ENCODE assay signal across 8 cellular contexts in the genomic region with DNA sequence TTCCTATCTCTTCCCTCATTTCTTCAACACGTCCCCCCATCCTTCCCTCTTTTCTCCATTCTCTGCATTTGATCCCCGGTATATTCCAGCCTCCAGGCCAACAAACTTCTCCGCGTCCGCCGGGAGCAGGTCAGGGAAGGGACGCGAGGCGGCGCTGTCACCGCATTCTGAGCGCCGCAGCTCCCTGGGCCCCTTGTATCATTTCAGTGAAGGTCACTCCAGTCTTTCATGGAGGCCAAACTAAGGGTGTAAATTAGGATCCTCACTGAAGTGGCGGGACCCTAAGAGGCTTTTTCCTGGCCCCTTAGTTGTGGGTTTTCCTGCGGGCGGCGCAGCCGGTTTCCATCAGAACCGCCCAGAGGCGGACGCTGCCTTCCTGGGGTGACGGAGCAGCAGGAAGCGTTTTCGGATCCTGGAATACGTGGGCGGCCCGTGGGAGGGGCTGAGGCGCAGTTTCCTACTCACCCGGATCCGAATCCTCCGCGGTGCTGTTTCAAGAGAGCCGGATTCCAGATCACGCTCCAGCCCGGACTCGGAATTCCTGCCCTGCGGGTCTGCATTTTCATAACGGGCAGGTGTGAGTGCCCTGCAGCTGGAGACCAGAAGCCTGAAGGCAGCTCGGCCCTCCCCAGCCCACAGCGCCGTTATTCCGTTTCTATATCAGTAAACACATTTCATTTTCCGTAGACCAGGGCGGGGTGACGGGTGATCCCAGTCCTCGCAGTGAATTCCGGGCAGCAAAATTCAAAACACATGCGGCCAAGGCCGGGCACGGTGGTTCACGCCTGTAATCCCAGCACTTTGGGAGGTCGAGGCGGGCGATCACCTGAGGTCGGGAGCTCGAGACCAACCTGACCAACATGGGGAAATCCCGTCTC. TPM values are rescaled to one million over a fixed set of nuclear protein-coding genes. Genes with fewer than 3 reads are reported as not detected.
A peak's percentile ranks its signal among the peaks of the same experiment; 100 is the strongest.
DNase-seq lines count a peak whose midpoint lies in the region; ATAC-seq, FAIRE-seq and TF ChIP-seq lines count a peak whose summit lies in the region.

No MANE protein-coding gene starts in this region.

- ATAC-seq in GM12878 (peak; percentile 60), HG03108 (IDR thresholded peaks at IDR 0.05; ENCODE audit: unreplicated experiment) (no peak), GM19351 (IDR thresholded peaks at IDR 0.05; ENCODE audit: unreplicated experiment) (no peak)

- H3K27me3 ChIP-seq in GM12878 (replicated peaks in 1 of 2; ENCODE audit: control insufficient read depth in 2 of 2, insufficient read depth in 2 of 2, low read length in 1 of 2) (no peaks in the 10 kb centered on the region), hepatocyte (no peaks in the 10 kb centered on the region), prostate gland (replicated peaks; ENCODE audit: insufficient read depth) (no peaks in the 10 kb centered on the region)

- no peak for TF ChIP-seq EP300 in GM12878 (IDR thresholded peaks at IDR 0.05; ENCODE audit: borderline replicate concordance in 1 of 2, control insufficient read depth in 1 of 2, low read depth in 2 of 2, low read length in 2 of 2)

- no peaks in the 10 kb centered on the region for H3K9me2 ChIP-seq in hepatocyte (replicated peaks; ENCODE audit: insufficient read depth)

- in situ Hi-C loops in GM12878 (cut with MboI): loop anchor here (5.0 kb wide), 1 partner anchor 42 kb away; no protein-coding TSS in a partner anchor

- H2AFZ ChIP-seq in GM12878 (ENCODE audit: control insufficient read depth, low read depth, low read length): peak overlapping the region; percentile 82
- peak overlapping the region; percentile 68 for H2AFZ ChIP-seq in hepatocyte

- RAD21 ChIA-PET in GM12878 (lab: Charles Lee; ENCODE audit: unreplicated experiment): interaction anchor here (0.6 to 3.7 kb wide), 10 partner anchors 20 to 192 kb away, joined by 3 to 21 read pairs (median 4); partner anchors contain the start of genes ATP6V1G2, DDX39B and HLA-B

- no peaks in the 10 kb centered on the region for H3K36me3 ChIP-seq in GM12878 (ENCODE audit: control insufficient read depth in 2 of 2, insufficient read depth in 2 of 2, low read length in 1 of 2)
- H3K36me3 ChIP-seq in hepatocyte (replicated peaks; ENCODE audit: insufficient read depth, low read depth): no peaks in the 10 kb centered on the region
- H3K36me3 ChIP-seq in prostate gland: no peaks in the 10 kb centered on the region

- peak; percentile 18 for FAIRE-seq in GM12878 (lab: Jason Lieb, UNC)

- SMC1A ChIA-PET in GM12878 (lab: Charles Lee; ENCODE audit: uncharacterized antibody, unreplicated experiment): interaction anchor here (0.7 to 6.3 kb wide), 11 partner anchors 19 to 198 kb away, joined by 3 to 71 read pairs (median 4); no protein-coding TSS in a partner anchor

- H3K4me1 ChIP-seq in GM12878 (ENCODE audit: control insufficient read depth, insufficient read depth, low read length) (peaks cover 16% of the 10 kb centered on the region), hepatocyte (ENCODE audit: insufficient read depth) (peaks cover 22% of the 10 kb centered on the region), prostate gland (replicated peaks) (peaks cover 6% of the 10 kb centered on the region)

- WGBS in GM12878 (ENCODE audit: insufficient coverage, insufficient replicate concordance, low lambda C conversion rate, missing lambda C conversion rate): 2% methylated on average over 52 of the region's 57 CpGs
- WGBS in hepatocyte (ENCODE audit: low lambda C conversion rate, missing lambda C conversion rate): under 1% methylated on average over 57 of the region's 57 CpGs
- WGBS in prostate gland: under 1% methylated on average over 57 of the region's 57 CpGs

- H3K79me2 ChIP-seq in GM12878 (ENCODE audit: control insufficient read depth, insufficient read depth, low read length) (peaks cover 39% of the 10 kb centered on the region), hepatocyte (peaks cover 27% of the 10 kb centered on the region)

- TF ChIP-seq POLR2A in GM12878 (IDR thresholded peaks at IDR 0.05; ENCODE audit: low read depth, low read length) (no peak), prostate gland (IDR thresholded peaks at IDR 0.05) (peak; percentile 51)

- TF ChIP-seq CTCF in GM12872 (IDR thresholded peaks at IDR 0.05; ENCODE audit: insufficient read depth, low read depth, low read length) (peak; percentile 93), GM12878 (IDR thresholded peaks at IDR 0.05 in 2 of 3, conservative IDR thresholded peaks at IDR 0.05 in 1 of 3; ENCODE audit: control insufficient read depth in 2 of 3, extremely low read depth in 1 of 3, insufficient read depth in 1 of 3, low read depth in 3 of 3, low read length in 3 of 3) (peak; percentile 94 to 99 (median 98); a peak in 5 of 6 replicates), hepatocyte (IDR thresholded peaks at IDR 0.05; ENCODE audit: poor library complexity) (peak; percentile 97), prostate gland (IDR thresholded peaks at IDR 0.05) (peak; percentile 58 to 94 (median 85))

- intact Hi-C loops in GM12878 (cut with micrococcal nuclease; ENCODE audit: unreplicated experiment): loop anchor here (1.0 to 10.0 kb wide), 2 partner anchors 41 to 195 kb away; partner anchors contain the start of gene NCR3
- intact Hi-C loops in prostate gland (cut with DNase I): no loop called here

- POLR2A ChIA-PET in GM12878 (lab: Charles Lee): interaction anchor here (0.7 to 1.7 kb wide), 9 partner anchors 16 to 197 kb away, joined by 3 to 8 read pairs (median 5); no protein-coding TSS in a partner anchor

- H4K20me1 ChIP-seq in GM12878 (ENCODE audit: control insufficient read depth, insufficient read depth) (no peaks in the 10 kb centered on the region; the same call in 1 of the 2 replicates), hepatocyte (ENCODE audit: insufficient read depth, poor library complexity, severe bottlenecking) (peaks cover 3% of the 10 kb centered on the region)

- BruUV-seq in GM12878 (replicated peaks; lab: Mats Ljungman, UMichigan): TSS peak; percentile 79

- CTCF ChIA-PET in GM12878 (lab: Yijun Ruan, JAX): interaction anchor here (0.6 to 7.6 kb wide), 16 partner anchors 19 to 1840 kb away, joined by 3 to 145 read pairs (median 3); partner anchors contain the start of genes MICB and TCF19

- peak overlapping the region; percentile 81 for H3K9ac ChIP-seq in GM12878 (ENCODE audit: control insufficient read depth, insufficient read depth, low read length)

- peak; percentile 76 for TF ChIP-seq RAD21 in GM12878 (IDR thresholded peaks at IDR 0.05; ENCODE audit: insufficient read depth, low read depth, low read length)

- no peaks in the 10 kb centered on the region for H3K9me3 ChIP-seq in GM12878 (replicated peaks; ENCODE audit: control insufficient read depth, insufficient read depth, low read length)
- H3K9me3 ChIP-seq in hepatocyte (ENCODE audit: low read depth): no peaks in the 10 kb centered on the region
- no peaks in the 10 kb centered on the region for H3K9me3 ChIP-seq in prostate gland

- H3K27ac ChIP-seq in GM12878 (ENCODE audit: control insufficient read depth, insufficient read depth) (peak overlapping the region; percentile 73), hepatocyte (peak overlapping the region; percentile 98), prostate gland (peak overlapping the region; percentile 98 to 99)

- peak overlapping the region; percentile 81 for H3K4me2 ChIP-seq in GM12878 (ENCODE audit: control insufficient read depth, insufficient read depth)
- peak overlapping the region; percentile 86 for H3K4me2 ChIP-seq in hepatocyte

- H3K4me3 ChIP-seq in Jurkat, Clone E6-1 (ENCODE audit: low read length): peak overlapping the region; percentile 72
- H3K4me3 ChIP-seq in GM12878: peak overlapping the region; percentile 71
- H3K4me3 ChIP-seq in hepatocyte: peak overlapping the region; percentile 89
- peak overlapping the region; percentile 71 to 78 for H3K4me3 ChIP-seq in prostate gland

- DNase-seq in Jurkat, Clone E6-1 (ENCODE audit: low read depth, low spot score): no peak
- peak; percentile 52 for DNase-seq in T-helper 22 cell (ENCODE audit: low read depth)
- no peak for DNase-seq in GM12878 (ENCODE audit: low read depth, low spot score)
- peak; percentile 94 for DNase-seq in hepatocyte (ENCODE audit: low spot score)
- DNase-seq in prostate gland (ENCODE audit: low spot score): peak; percentile 93

RNA-seq across cellular contexts. Expression of gene MICA, which starts 3.6 kb away (rescaled TPM):
- polyA plus RNA-seq in Jurkat, Clone E6-1 (2012; ENCODE audit: insufficient read depth, insufficient read length): 8.2 TPM
- 4.9 and 6.3 TPM in 2 replicates for total RNA-seq in GM12878 (2013; cell fraction: nucleolus; rRNA removed)
- total RNA-seq in GM12878 (2014; rRNA removed) (8.1 and 9.0 TPM in 2 replicates), GM12878 (2014; rRNA removed; fragmentation: Illumina TruSeq; extraction: Trizol) (6.8 and 7.9 TPM in 2 replicates), GM12878 (2021) (7.1 and 7.6 TPM in 2 replicates), hepatocyte (32.6 and 36.0 TPM in 2 replicates), prostate gland (10 to 100 TPM; 16.1 to 22.8 TPM)
- polyA plus RNA-seq in GM12878 (2011; ENCODE audit: low read depth): 4.6 TPM
- polyA plus RNA-seq in GM12878 (2011; rRNA removed) (6.4 and 10.3 TPM in 2 replicates), GM12878 (2014; fragmentation: Illumina TruSeq; extraction: Trizol) (7.1 and 8.8 TPM in 2 replicates), GM12878 (2014; fragmentation: Nextera tagmentation; extraction: Ambion mirVana) (1 to 10 TPM; 5.0 to 5.6 TPM), GM12878 (2014; rRNA removed) (9.9 and 10.5 TPM in 2 replicates), GM12878 (2016; fragmentation: Nextera tagmentation; extraction: Ambion mirVana) (1 to 10 TPM; 3.6 to 4.4 TPM), hepatocyte (41.9 and 43.8 TPM in 2 replicates)
- 11.6 and 12.0 TPM in 2 replicates for polyA plus RNA-seq in GM12878 (2011; cell fraction: cytosol; rRNA removed)
- 21.3 and 26.8 TPM in 2 replicates for polyA plus RNA-seq in GM12878 (2011; cell fraction: nucleus; rRNA removed)
- 5.4 and 7.9 TPM in 2 replicates for polyA plus RNA-seq in GM12878 (2012)
- 8.0 and 10.0 TPM in 2 replicates for polyA minus RNA-seq in GM12878 (2011; rRNA and poly(A)+ RNA removed)
- 2.0 and 2.7 TPM in 2 replicates for polyA minus RNA-seq in GM12878 (2011; cell fraction: cytosol; rRNA and poly(A)+ RNA removed)
- 4.4 and 9.0 TPM in 2 replicates for polyA minus RNA-seq in GM12878 (2011; cell fraction: nucleus; rRNA and poly(A)+ RNA removed)

RNA-seq across cellular contexts. Expression of gene HLA-B, which starts 42.8 kb away (rescaled TPM):
- polyA plus RNA-seq in Jurkat, Clone E6-1 (2012; ENCODE audit: insufficient read depth, insufficient read length): 316 TPM
- total RNA-seq in GM12878 (2013; cell fraction: nucleolus; rRNA removed): 2,210 and 2,286 TPM in 2 replicates
- total RNA-seq in GM12878 (2014; rRNA removed) (3,342 and 3,485 TPM in 2 replicates), GM12878 (2014; rRNA removed; fragmentation: Illumina TruSeq; extraction: Trizol) (2,610 and 2,649 TPM in 2 replicates), GM12878 (2021) (3,333 and 3,502 TPM in 2 replicates), hepatocyte (46.9 and 52.2 TPM in 2 replicates), prostate gland (100 to 1,000 TPM; 846 to 899 TPM)
- polyA plus RNA-seq in GM12878 (2011; ENCODE audit: low read depth): 2,375 TPM
- polyA plus RNA-seq in GM12878 (2011; rRNA removed) (3,153 and 5,128 TPM in 2 replicates), GM12878 (2014; fragmentation: Illumina TruSeq; extraction: Trizol) (1,989 and 2,110 TPM in 2 replicates), GM12878 (2014; fragmentation: Nextera tagmentation; extraction: Ambion mirVana) (1,000 to 10,000 TPM in 1 of 2 experiments, 100 to 1,000 TPM in 1; 820 to 1,780 TPM), GM12878 (2014; rRNA removed) (3,468 and 4,014 TPM in 2 replicates), GM12878 (2016; fragmentation: Nextera tagmentation; extraction: Ambion mirVana) (1,000 to 10,000 TPM; 3,407 to 3,656 TPM), hepatocyte (151 and 216 TPM in 2 replicates)
- polyA plus RNA-seq in GM12878 (2011; cell fraction: cytosol; rRNA removed): 3,568 and 5,770 TPM in 2 replicates
- polyA plus RNA-seq in GM12878 (2011; cell fraction: nucleus; rRNA removed): 5,720 and 8,463 TPM in 2 replicates
- 3,427 and 3,948 TPM in 2 replicates for polyA plus RNA-seq in GM12878 (2012)
- polyA minus RNA-seq in GM12878 (2011; rRNA and poly(A)+ RNA removed): 1,902 and 3,270 TPM in 2 replicates
- 1,058 and 1,080 TPM in 2 replicates for polyA minus RNA-seq in GM12878 (2011; cell fraction: cytosol; rRNA and poly(A)+ RNA removed)
- 1,332 and 1,398 TPM in 2 replicates for polyA minus RNA-seq in GM12878 (2011; cell fraction: nucleus; rRNA and poly(A)+ RNA removed)

Comparison
In these comparisons a context has a peak if more than half of its experiments do, and no peak if none do; other contexts are left out.
1. DNase-seq: peak in T-helper 22 cell (single experiment), hepatocyte (single experiment) and prostate gland (single experiment); none in Jurkat, Clone E6-1 (single experiment) and GM12878 (single experiment).
2. RNA of gene HLA-B, which starts 42.8 kb away (total RNA-seq): 2,210 to 3,502 TPM in GM12878 and 846 to 899 TPM in prostate gland; 46.9 to 52.2 TPM in hepatocyte; every median in the first group is over 10 times any median in the second.
3. Peak in every context shown above with its lines, with median percentiles within 50 percentile points of each other: CTCF ChIP-seq, H3K4me3 ChIP-seq and H3K27ac ChIP-seq.